18 cellular contexts compared by ENCODE assay signal in the genomic region with DNA sequence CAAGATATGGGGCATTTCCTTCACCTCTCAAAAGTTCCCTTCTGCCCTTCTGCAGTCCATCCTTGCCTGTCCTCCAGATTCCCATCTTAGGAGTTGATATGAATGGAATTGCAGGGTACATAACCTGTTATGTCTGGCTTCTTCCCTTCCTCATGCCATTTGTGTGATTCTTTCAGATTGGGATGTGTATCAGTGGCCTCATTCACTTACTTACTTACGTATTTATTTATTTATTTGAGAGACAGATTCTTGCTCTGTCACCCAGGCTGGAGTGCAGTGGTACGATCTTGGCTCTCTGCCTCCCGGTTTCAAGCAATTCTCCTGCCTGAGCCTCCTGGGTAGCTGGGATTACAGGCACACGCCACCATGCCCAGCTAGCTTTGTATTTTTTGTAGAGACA. TPM values are rescaled to one million over a fixed set of nuclear protein-coding genes. Genes with fewer than 3 reads are reported as not detected.
DNase-seq lines count a peak whose midpoint lies in the region; ATAC-seq, FAIRE-seq and TF ChIP-seq lines count a peak whose summit lies in the region.
"Had no signal": no experiment of that assay in that cellular context is flagged by ENCODE, and none has a peak within 500 bp of the region (broad histone marks: within the 10 kb centered on the region; RNA-seq: fewer than 3 reads in every experiment).

No MANE protein-coding gene starts in this region.

- H3K18ac ChIP-seq in trophoblast cell (ENCODE audit: low read length), result no peak overlapping the region

- no peak overlapping the region for H4K91ac ChIP-seq in trophoblast cell (ENCODE audit: low read depth, low read length)

- WGBS in trophoblast cell (ENCODE audit: extremely low coverage, insufficient coverage, insufficient read length), result no CpG with 5 or more reads among the region's 4 CpGs

- H3K36me3 ChIP-seq in GM23338 (ENCODE audit: insufficient read depth) (no peaks in the 10 kb centered on the region), astrocyte (ENCODE audit: insufficient read depth, low read length) (no peaks in the 10 kb centered on the region), trophoblast cell (ENCODE audit: control insufficient read depth in 1 of 2, insufficient read depth in 2 of 2, low read length in 2 of 2) (no peaks in the 10 kb centered on the region)
- H3K36me3 ChIP-seq: BE2C had no signal

- H2BK12ac ChIP-seq in trophoblast cell (ENCODE audit: low read length), result no peak overlapping the region

- H3K4me3 Mint-ChIP-seq in GM23338, result no peak overlapping the region
- H3K4me3 Mint-ChIP-seq in astrocyte (ENCODE audit: unreplicated experiment), result no peak overlapping the region
- H3K4me3 Mint-ChIP-seq in activated CD8-positive, alpha-beta T cell treated with anti-CD3 and anti-CD28 coated beads for 36 hours, result no peak overlapping the region
- H3K4me3 Mint-ChIP-seq: CD4-positive, alpha-beta T cell; H9 had no signal

- no peak overlapping the region for H2BK120ac ChIP-seq in trophoblast cell (ENCODE audit: insufficient read depth, low read length, poor library complexity)

- H3K4me3 ChIP-seq in AG10803 (ENCODE audit: low read length), result no peak overlapping the region
- H3K4me3 ChIP-seq in GM23338, result no peak overlapping the region
- no peak overlapping the region for H3K4me3 ChIP-seq in astrocyte (ENCODE audit: insufficient read depth, low read depth, low read length)
- no peak overlapping the region for H3K4me3 ChIP-seq in trophoblast cell (ENCODE audit: low read depth, low read length)

- H3K4me1 ChIP-seq in GM23338 (ENCODE audit: insufficient read depth), result no peaks in the 10 kb centered on the region
- H3K4me1 ChIP-seq in astrocyte (ENCODE audit: insufficient read depth, low read length), result peaks cover 5% of the 10 kb centered on the region
- peaks cover 0 to 2% of the 10 kb centered on the region in 2 experiments for H3K4me1 ChIP-seq in trophoblast cell (ENCODE audit: control insufficient read depth in 1 of 2, insufficient read depth in 2 of 2, low read length in 2 of 2)
- H3K4me1 ChIP-seq: BE2C had no signal

- no peak overlapping the region for H3K14ac ChIP-seq in trophoblast cell (ENCODE audit: low read length)

- H3K79me2 ChIP-seq in GM23338 (replicated peaks; ENCODE audit: insufficient read depth), result no peaks in the 10 kb centered on the region
- no peaks in the 10 kb centered on the region for H3K79me2 ChIP-seq in astrocyte (ENCODE audit: insufficient read depth, low read length)
- no peaks in the 10 kb centered on the region for H3K79me2 ChIP-seq in trophoblast cell (ENCODE audit: control insufficient read depth, insufficient read depth, low read length, poor library complexity)

- ATAC-seq in GM23338 (no peak), GM21381 (IDR thresholded peaks at IDR 0.05; ENCODE audit: unreplicated experiment) (no peak)
- no peak for ATAC-seq in activated CD8-positive, alpha-beta T cell treated with anti-CD3 and anti-CD28 coated beads for 36 hours
- ATAC-seq: HepG2 had no signal

- peaks cover 8% of the 10 kb centered on the region for H3K27me3 Mint-ChIP-seq in GM23338 (ENCODE audit: insufficient read depth, low read depth, poor library complexity)
- no peaks in the 10 kb centered on the region for H3K27me3 Mint-ChIP-seq in astrocyte (ENCODE audit: low read depth, unreplicated experiment)
- H3K27me3 Mint-ChIP-seq in activated CD8-positive, alpha-beta T cell treated with anti-CD3 and anti-CD28 coated beads for 36 hours, result no peaks in the 10 kb centered on the region
- H3K27me3 Mint-ChIP-seq: CD4-positive, alpha-beta T cell had no signal

- no peaks in the 10 kb centered on the region for H3K79me1 ChIP-seq in trophoblast cell (ENCODE audit: low read length)

- H3K9me3 ChIP-seq in astrocyte (ENCODE audit: insufficient read depth, low read depth, low read length) (no peaks in the 10 kb centered on the region), trophoblast cell (ENCODE audit: insufficient read depth, low read depth, low read length) (no peaks in the 10 kb centered on the region)
- H3K9me3 ChIP-seq: BE2C, Caco-2 had no signal

- no peaks in the 10 kb centered on the region for H3K9me2 ChIP-seq in GM23338 (ENCODE audit: insufficient read depth)

- no peak overlapping the region for H3K4ac ChIP-seq in trophoblast cell (ENCODE audit: low read depth, low read length)

- no peaks in the 10 kb centered on the region; the same call in 2 of the 3 replicates for H3K4me1 Mint-ChIP-seq in GM23338
- H3K4me1 Mint-ChIP-seq in astrocyte (ENCODE audit: low read depth, unreplicated experiment), result peaks cover 10% of the 10 kb centered on the region
- H3K4me1 Mint-ChIP-seq in activated CD8-positive, alpha-beta T cell treated with anti-CD3 and anti-CD28 coated beads for 36 hours (ENCODE audit: low read depth), result peaks cover 3% of the 10 kb centered on the region

- POLR2A ChIA-PET in activated CD8-positive, alpha-beta T cell treated with anti-CD3 and anti-CD28 coated beads for 36 hours (lab: Charles Lee), result no interaction called here

- no peaks in the 10 kb centered on the region for H3F3A ChIP-seq in GM23338 (replicated peaks; ENCODE audit: low read depth)

- H4K20me1 ChIP-seq in GM23338 (replicated peaks; ENCODE audit: insufficient read depth), result no peaks in the 10 kb centered on the region
- no peaks in the 10 kb centered on the region for H4K20me1 ChIP-seq in astrocyte (ENCODE audit: insufficient read depth, low read length)

- no peak for TF ChIP-seq CTCF in AG10803 (conservative IDR thresholded peaks at IDR 0.05; ENCODE audit: low read length)
- TF ChIP-seq CTCF in GM23338 (conservative IDR thresholded peaks at IDR 0.05; ENCODE audit: low read depth in 2 of 2), result no peak
- TF ChIP-seq CTCF in astrocyte (IDR thresholded peaks at IDR 0.05; ENCODE audit: insufficient read depth, low read depth, low read length), result no peak
- no peak for TF ChIP-seq CTCF in activated CD8-positive, alpha-beta T cell treated with anti-CD3 and anti-CD28 coated beads for 36 hours (IDR thresholded peaks at IDR 0.05)

- peak overlapping the region; percentile 47; the same call in 1 of the 2 replicates for H2AFZ ChIP-seq in GM23338
- no peak overlapping the region for H2AFZ ChIP-seq in astrocyte (ENCODE audit: low read depth, low read length)
- no peak overlapping the region for H2AFZ ChIP-seq in trophoblast cell (ENCODE audit: insufficient read depth, low read length, poor library complexity)

- H3K27me3 ChIP-seq in GM23338 (ENCODE audit: insufficient read depth) (no peaks in the 10 kb centered on the region), astrocyte (ENCODE audit: insufficient read depth, low read length) (no peaks in the 10 kb centered on the region), trophoblast cell (ENCODE audit: insufficient read depth, low read length) (no peaks in the 10 kb centered on the region)
- H3K27me3 ChIP-seq: BE2C had no signal

- H3K27ac ChIP-seq in GM23338 (ENCODE audit: low read depth) (no peak overlapping the region), astrocyte (ENCODE audit: low read depth, low read length) (no peak overlapping the region), trophoblast cell (ENCODE audit: low read depth, low read length) (no peak overlapping the region)
- H3K27ac ChIP-seq: C4-2B, KMS-11 had no signal

- H3K9me3 Mint-ChIP-seq in GM23338, result no peaks in the 10 kb centered on the region
- H3K9me3 Mint-ChIP-seq in astrocyte (ENCODE audit: unreplicated experiment), result no peaks in the 10 kb centered on the region
- no peaks in the 10 kb centered on the region for H3K9me3 Mint-ChIP-seq in activated CD8-positive, alpha-beta T cell treated with anti-CD3 and anti-CD28 coated beads for 36 hours
- H3K9me3 Mint-ChIP-seq: CD4-positive, alpha-beta T cell; H9 had no signal

- CTCF ChIA-PET in activated CD8-positive, alpha-beta T cell treated with anti-CD3 and anti-CD28 coated beads for 36 hours (lab: Charles Lee), result no interaction called here

- H3K9ac ChIP-seq in astrocyte (ENCODE audit: low read length) (no peak overlapping the region), trophoblast cell (ENCODE audit: low read length) (no peak overlapping the region)
- H3K9ac ChIP-seq: KMS-11 had no signal

- DNase-seq in AG10803 (ENCODE audit: low read depth) (peak; percentile 12), GM23338 (ENCODE audit: low spot score) (no peak), astrocyte (ENCODE audit: low read depth) (peak; percentile 39), trophoblast cell (peak; percentile 71 to 87), T-helper 9 cell (no peak)
- no peak for DNase-seq in activated CD8-positive, alpha-beta T cell treated with anti-CD3 and anti-CD28 coated beads for 36 hours
- DNase-seq: 8988T; BE2C; Caco-2; CD4-positive, alpha-beta T cell; GF-D8; H9 had no signal

- H3K27ac Mint-ChIP-seq in GM23338 (no peak overlapping the region), astrocyte (ENCODE audit: unreplicated experiment) (no peak overlapping the region)
- H3K27ac Mint-ChIP-seq in activated CD8-positive, alpha-beta T cell treated with anti-CD3 and anti-CD28 coated beads for 36 hours, result no peak overlapping the region
- H3K27ac Mint-ChIP-seq: CD4-positive, alpha-beta T cell; H9 had no signal

- H3K4me2 ChIP-seq in GM23338 (no peak overlapping the region), astrocyte (ENCODE audit: low read length) (no peak overlapping the region), trophoblast cell (ENCODE audit: low read length) (no peak overlapping the region)
- H3K4me2 ChIP-seq: KMS-11 had no signal

- no peak overlapping the region for H4K12ac ChIP-seq in trophoblast cell (ENCODE audit: low read depth, low read length)

- H4K8ac ChIP-seq in trophoblast cell (ENCODE audit: low read depth, low read length), result no peak overlapping the region

- H2AK5ac ChIP-seq in trophoblast cell (ENCODE audit: low read length), result no peak overlapping the region

- H2BK5ac ChIP-seq in trophoblast cell (ENCODE audit: low read depth, low read length, poor library complexity), result no peak overlapping the region

- H3K36me3 Mint-ChIP-seq in GM23338 (ENCODE audit: low read depth) (no peaks in the 10 kb centered on the region), astrocyte (ENCODE audit: low read depth, unreplicated experiment) (no peaks in the 10 kb centered on the region)
- H3K36me3 Mint-ChIP-seq in activated CD8-positive, alpha-beta T cell treated with anti-CD3 and anti-CD28 coated beads for 36 hours (ENCODE audit: low read depth), result no peaks in the 10 kb centered on the region

- intact Hi-C loops in activated CD8-positive, alpha-beta T cell treated with anti-CD3 and anti-CD28 coated beads for 36 hours (cut with micrococcal nuclease), result no loop called here

- H3K23ac ChIP-seq in trophoblast cell (ENCODE audit: low read length), result no peak overlapping the region

- FAIRE-seq in astrocyte (lab: Jason Lieb, UNC), result no peak
- FAIRE-seq: D721Med, H1, HepG2 had no signal

RNA-seq across cellular contexts. Expression of a gene that starts 6.2 kb away (rescaled TPM):
- total RNA-seq in GM23338 (2014; rRNA removed; shearing (Covaris generic)), result 36.6 and 66.0 TPM in 2 replicates
- polyA plus RNA-seq in GM23338 (2016; fragmentation: Nextera tagmentation; extraction: Ambion mirVana), result 21.9 and 24.0 TPM in 2 replicates
- total RNA-seq in astrocyte, result 52.4 and 54.5 TPM in 2 replicates
- polyA plus RNA-seq in trophoblast cell (2013), result 64.9 and 65.9 TPM in 2 replicates
- total RNA-seq in activated CD8-positive, alpha-beta T cell treated with anti-CD3 and anti-CD28 coated beads for 36 hours, result 10 to 100 TPM; 55.3 to 56.4 TPM

RNA-seq across cellular contexts. Expression of a gene that starts 44.8 kb away (rescaled TPM):
- 112 and 121 TPM in 2 replicates for total RNA-seq in GM23338 (2014; rRNA removed; shearing (Covaris generic))
- 89.0 and 99.9 TPM in 2 replicates for polyA plus RNA-seq in GM23338 (2016; fragmentation: Nextera tagmentation; extraction: Ambion mirVana)
- total RNA-seq in astrocyte, result 152 and 168 TPM in 2 replicates
- 120 and 126 TPM in 2 replicates for polyA plus RNA-seq in trophoblast cell (2013)
- total RNA-seq in activated CD8-positive, alpha-beta T cell treated with anti-CD3 and anti-CD28 coated beads for 36 hours, result 100 to 1,000 TPM; 167 to 179 TPM

Comparison
In these comparisons a context has a peak if more than half of its experiments do, and no peak if none do; other contexts are left out.
1. DNase-seq: peak in AG10803 (single experiment), astrocyte (single experiment) and trophoblast cell (2 of 2); none in GM23338 (single experiment), activated CD8-positive, alpha-beta T cell treated with anti-CD3 and anti-CD28 coated beads for 36 hours (single experiment) and T-helper 9 cell (single experiment).